Comparison of ENCODE assay signal across 13 cellular contexts in the genomic region with DNA sequence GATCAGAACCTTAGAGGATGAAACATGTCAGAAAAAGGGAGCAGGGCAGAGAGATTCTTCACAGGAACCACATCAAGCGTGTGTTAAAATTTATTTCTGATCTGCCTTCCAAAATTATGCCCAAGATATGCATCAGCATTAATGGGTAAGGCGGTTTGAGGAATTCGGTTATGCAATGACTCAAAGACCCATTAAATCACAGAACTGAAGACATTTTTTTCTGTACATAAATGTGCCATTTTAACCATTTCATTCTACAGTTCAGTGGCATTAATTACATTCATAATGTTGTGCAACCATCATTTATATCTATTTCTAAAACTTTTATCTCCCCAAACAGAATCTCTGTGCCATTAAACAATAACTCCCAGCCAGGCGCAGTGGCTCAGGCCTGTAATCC. TPM values are rescaled to one million over a fixed set of nuclear protein-coding genes. Genes with fewer than 3 reads are reported as not detected.
DNase-seq lines count a peak whose midpoint lies in the region; ATAC-seq and TF ChIP-seq lines count a peak whose summit lies in the region.
"Had no signal": no experiment of that assay in that cellular context is flagged by ENCODE, and none has a peak within 500 bp of the region (broad histone marks: within the 10 kb centered on the region; RNA-seq: fewer than 3 reads in every experiment).

No MANE protein-coding gene starts in this region.

- peak overlapping the region; percentile 87 for H3K27ac ChIP-seq in AG04450 (ENCODE audit: low read depth, low read length)
- peak overlapping the region; percentile 77 for H3K27ac ChIP-seq in GM23248
- peak overlapping the region; percentile 39 to 89 (median 74) for H3K27ac ChIP-seq in body of pancreas
- H3K27ac ChIP-seq: WERI-Rb-1 had no signal

- H3F3A ChIP-seq in GM23248 (ENCODE audit: insufficient read depth): peaks cover 39% of the 10 kb centered on the region

- peak overlapping the region in 7 of 10 donors; percentile 7 to 83 (median 57) for H3K27ac Mint-ChIP-seq in naive thymus-derived CD8-positive, alpha-beta T cell
- peak overlapping the region in 1 of 2 donors; percentile 51 for H3K27ac Mint-ChIP-seq in natural killer cell treated with Interleukin-12 subunit alpha and Interleukin-12 subunit beta and Interleukin-15 and Interleukin-18, amount 100 ng/mL, for 72 hours

- H3K9me3 Mint-ChIP-seq in naive thymus-derived CD8-positive, alpha-beta T cell: no peaks in the 10 kb centered on the region
- no peaks in the 10 kb centered on the region for H3K9me3 Mint-ChIP-seq in natural killer cell treated with Interleukin-12 subunit alpha and Interleukin-12 subunit beta and Interleukin-15 and Interleukin-18, amount 100 ng/mL, for 72 hours

- H3K27me3 ChIP-seq in AG04450 (ENCODE audit: control insufficient read depth, insufficient read depth, low read length) (no peaks in the 10 kb centered on the region), GM23248 (replicated peaks; ENCODE audit: insufficient read depth) (no peaks in the 10 kb centered on the region), body of pancreas (no peaks in the 10 kb centered on the region)
- H3K27me3 ChIP-seq: uterus had no signal

- peak overlapping the region; percentile 19; the same call in 1 of the 2 replicates for H3K9ac ChIP-seq in GM23248

- H4K20me1 ChIP-seq in GM23248 (ENCODE audit: insufficient read depth): no peaks in the 10 kb centered on the region

- H3K4me1 ChIP-seq in GM23248 (ENCODE audit: insufficient read depth): peaks cover 24% of the 10 kb centered on the region
- peaks cover 19% of the 10 kb centered on the region for H3K4me1 ChIP-seq in body of pancreas

- H3K36me3 Mint-ChIP-seq in naive thymus-derived CD8-positive, alpha-beta T cell: peaks cover 0 to 21% (median 0%) of the 10 kb centered on the region in 3 donors
- H3K36me3 Mint-ChIP-seq in natural killer cell treated with Interleukin-12 subunit alpha and Interleukin-12 subunit beta and Interleukin-15 and Interleukin-18, amount 100 ng/mL, for 72 hours: no peaks in the 10 kb centered on the region

- H3K27me3 Mint-ChIP-seq in naive thymus-derived CD8-positive, alpha-beta T cell: no peaks in the 10 kb centered on the region
- H3K27me3 Mint-ChIP-seq in natural killer cell treated with Interleukin-12 subunit alpha and Interleukin-12 subunit beta and Interleukin-15 and Interleukin-18, amount 100 ng/mL, for 72 hours: no peaks in the 10 kb centered on the region

- H3K4me3 ChIP-seq in AG04450 (ENCODE audit: low read depth, low read length) (no peak overlapping the region), GM23248 (peak overlapping the region; percentile 35), body of pancreas (no peak overlapping the region)
- H3K4me3 ChIP-seq: uterus had no signal

- H2AFZ ChIP-seq in GM23248: no peak overlapping the region

- DNase-seq in AG04450 (ENCODE audit: low read depth, low spot score) (no peak), GM23248 (peak; percentile 64), body of pancreas (no peak), iPS-NIHi7 (ENCODE audit: extremely low spot score) (no peak)
- no peak for DNase-seq in naive thymus-derived CD8-positive, alpha-beta T cell
- DNase-seq in natural killer cell treated with Interleukin-12 subunit alpha and Interleukin-12 subunit beta and Interleukin-15 and Interleukin-18, amount 100 ng/mL, for 72 hours (ENCODE audit: low spot score): no peak
- DNase-seq: activated effector memory CD4-positive, alpha-beta T cell treated with anti-CD3 and anti-CD28 coated beads, Interleukin-2, amount 50 U/mL, for 16 hours; DMS 273 treated with DMSO at 0.1 percent for 48 hours; NCI-H187 treated with DMSO at 0.1 percent for 48 hours; WERI-Rb-1 had no signal

- intact Hi-C loops in body of pancreas (cut with DNase I): no loop called here

- H3K4me1 Mint-ChIP-seq in naive thymus-derived CD8-positive, alpha-beta T cell: peaks cover 27 to 76% (median 62%) of the 10 kb centered on the region in 4 donors
- H3K4me1 Mint-ChIP-seq in natural killer cell treated with Interleukin-12 subunit alpha and Interleukin-12 subunit beta and Interleukin-15 and Interleukin-18, amount 100 ng/mL, for 72 hours (ENCODE audit: low read depth in 2 of 2): peaks cover 23 to 35% of the 10 kb centered on the region in 2 donors

- TF ChIP-seq POLR2A in body of pancreas (IDR thresholded peaks at IDR 0.05): no peak

- peak overlapping the region in 5 of 10 donors; percentile 14 to 41 (median 22) for H3K4me3 Mint-ChIP-seq in naive thymus-derived CD8-positive, alpha-beta T cell
- no peak overlapping the region for H3K4me3 Mint-ChIP-seq in natural killer cell treated with Interleukin-12 subunit alpha and Interleukin-12 subunit beta and Interleukin-15 and Interleukin-18, amount 100 ng/mL, for 72 hours

- peaks cover 84% of the 10 kb centered on the region for H3K79me2 ChIP-seq in GM23248 (ENCODE audit: insufficient read depth)

- CTCF ChIA-PET in AG04450 (lab: Charles Lee): interaction anchor here (0.6 kb wide), 1 partner anchor 9 kb away, joined by 3 read pairs; no protein-coding TSS in a partner anchor

- H3K4me2 ChIP-seq in GM23248 (ENCODE audit: unreplicated experiment): peak overlapping the region; percentile 33

- no peaks in the 10 kb centered on the region for H3K9me2 ChIP-seq in GM23248 (ENCODE audit: insufficient read depth)

- 41% methylated on average over 4 of the region's 4 CpGs for WGBS in GM23248 (ENCODE audit: low coverage in 1 of 2, low lambda C conversion rate in 2 of 2, missing lambda C conversion rate in 2 of 2), 2 experiments
- WGBS in body of pancreas, 2 donors: 80 to 92% methylated on average over 4 of the region's 4 CpGs

- TF ChIP-seq CTCF in AG04450 (IDR thresholded peaks at IDR 0.05; ENCODE audit: low read depth, low read length) (no peak), body of pancreas (IDR thresholded peaks at IDR 0.05) (no peak)

- H3K9me3 ChIP-seq in AG04450 (ENCODE audit: control insufficient read depth, insufficient read depth, low read length) (peaks cover 15% of the 10 kb centered on the region), GM23248 (ENCODE audit: low read depth) (no peaks in the 10 kb centered on the region), body of pancreas (no peaks in the 10 kb centered on the region)
- H3K9me3 ChIP-seq: uterus had no signal

- H3K36me3 ChIP-seq in GM23248 (ENCODE audit: low read depth) (no peaks in the 10 kb centered on the region), body of pancreas (replicated peaks in 1 of 2; ENCODE audit: insufficient read depth in 1 of 2, low read depth in 2 of 2) (no peaks in the 10 kb centered on the region)
- H3K36me3 ChIP-seq: uterus, WERI-Rb-1 had no signal

- ATAC-seq in body of pancreas (no peak), GM21390 (IDR thresholded peaks at IDR 0.05; ENCODE audit: unreplicated experiment) (no peak), HG03439 (IDR thresholded peaks at IDR 0.05; ENCODE audit: unreplicated experiment) (no peak)
- ATAC-seq in naive thymus-derived CD8-positive, alpha-beta T cell: no peak
- no peak for ATAC-seq in natural killer cell treated with Interleukin-12 subunit alpha and Interleukin-12 subunit beta and Interleukin-15 and Interleukin-18, amount 100 ng/mL, for 72 hours

- in situ Hi-C loops in GM23248 (cut with MboI): no loop called here

- POLR2A ChIA-PET in AG04450 (lab: Yijun Ruan, JAX): no interaction called here
- POLR2A ChIA-PET in naive thymus-derived CD8-positive, alpha-beta T cell (lab: Charles Lee): no interaction called here

RNA-seq across cellular contexts. Expression of gene CNST, which starts 43.4 kb away (rescaled TPM):
- polyA plus RNA-seq in AG04450 (2011; rRNA removed): 20.5 and 21.5 TPM in 2 replicates
- 31.4 and 49.5 TPM in 2 replicates for polyA minus RNA-seq in AG04450 (2011; rRNA and poly(A)+ RNA removed)
- 41.7 and 44.5 TPM in 2 replicates for total RNA-seq in GM23248 (2014; rRNA removed; shearing (Covaris generic))
- 33.5 and 35.0 TPM in 2 replicates for polyA plus RNA-seq in GM23248 (2016; fragmentation: Nextera tagmentation; extraction: Ambion mirVana)
- 10 to 100 TPM; 10.9 to 12.2 TPM for total RNA-seq in body of pancreas
- 10 to 100 TPM; 79.8 to 88.6 TPM for total RNA-seq in naive thymus-derived CD8-positive, alpha-beta T cell
- polyA plus RNA-seq in naive thymus-derived CD8-positive, alpha-beta T cell: 10 to 100 TPM; 32.0 to 48.3 (median 37.6) TPM
- 10 to 100 TPM; 31.0 to 37.6 TPM for total RNA-seq in natural killer cell treated with Interleukin-12 subunit alpha and Interleukin-12 subunit beta and Interleukin-15 and Interleukin-18, amount 100 ng/mL, for 72 hours

RNA-seq across cellular contexts. Expression of gene TFB2M, which starts 43.6 kb away (rescaled TPM):
- polyA plus RNA-seq in AG04450 (2011; rRNA removed) (16.7 and 23.2 TPM in 2 replicates), GM23248 (2016; fragmentation: Nextera tagmentation; extraction: Ambion mirVana) (32.0 and 32.1 TPM in 2 replicates)
- polyA minus RNA-seq in AG04450 (2011; rRNA and poly(A)+ RNA removed): 5.7 and 6.9 TPM in 2 replicates
- 20.6 and 28.8 TPM in 2 replicates for total RNA-seq in GM23248 (2014; rRNA removed; shearing (Covaris generic))
- 1 to 10 TPM; 2.3 to 8.3 TPM for total RNA-seq in body of pancreas
- 10 to 100 TPM; 12.0 to 12.2 TPM for total RNA-seq in naive thymus-derived CD8-positive, alpha-beta T cell
- polyA plus RNA-seq in naive thymus-derived CD8-positive, alpha-beta T cell: 10 to 100 TPM; 17.8 to 20.8 (median 19.3) TPM
- total RNA-seq in natural killer cell treated with Interleukin-12 subunit alpha and Interleukin-12 subunit beta and Interleukin-15 and Interleukin-18, amount 100 ng/mL, for 72 hours: 10 to 100 TPM; 15.7 to 20.3 TPM
